In genomic region chr1:155017021-155017945, GRCh38 we compare ENCODE assay signal across 8 cellular contexts. TPM values are rescaled to one million over a fixed set of nuclear protein-coding genes. Genes with fewer than 3 reads are reported as not detected.
DNase-seq lines count a peak whose midpoint lies in the region; ATAC-seq and TF ChIP-seq lines count a peak whose summit lies in the region.

No MANE protein-coding gene starts in this region.

- peaks cover 0 to 11% of the 10 kb centered on the region in 2 experiments; a peak in 1 of 4 replicates for H3K79me1 ChIP-seq in IMR-90 (ENCODE audit: low read depth in 1 of 2, low read length in 2 of 2)

- BruUV-seq in Caco-2 (replicated peaks; lab: Mats Ljungman, UMichigan): TSS peak; percentile 97
- BruUV-seq in IMR-90 (replicated peaks; lab: Mats Ljungman, UMichigan): no TSS peak

- CTCF ChIA-PET in Caco-2 (lab: Charles Lee) (interaction anchor here (0.5 to 2.4 kb wide), 29 partner anchors 9 to 409 kb away, joined by 3 to 43 read pairs (median 6); partner anchors contain the start of genes ADAM15, ADAR, DCST1 and DCST2), IMR-90 (lab: Yijun Ruan, JAX) (interaction anchor here (1.0 to 2.3 kb wide), 7 partner anchors 10 to 48 kb away, joined by 3 to 7 read pairs (median 4); no protein-coding TSS in a partner anchor)

- H2BK15ac ChIP-seq in IMR-90 (ENCODE audit: low read depth, low read length): no peak overlapping the region; the same call in 2 of the 3 replicates

- dilution Hi-C loops in IMR-90 (cut with HindIII; ENCODE audit: low sequenced_read_pairs, unreplicated experiment): no loop called here

- H3K4me1 Mint-ChIP-seq in Caco-2 (ENCODE audit: low read depth, unreplicated experiment): peaks cover 38% of the 10 kb centered on the region
- peaks cover 51% of the 10 kb centered on the region for H3K4me1 Mint-ChIP-seq in activated T-helper 2 cell treated with anti-CD3 and anti-CD28 coated beads, Interferon-gamma antibody, Interleukin-2, Interleukin-4, amounts not matched to agents 10 μg/mL and 5 μg/mL and 100 μg/mL, durations not matched to agents 14 hours and 24 hours and 36 hours (ENCODE audit: low read depth)
- peaks cover 17% of the 10 kb centered on the region for H3K4me1 Mint-ChIP-seq in nephron

- H3K36me3 ChIP-seq in Caco-2 (ENCODE audit: control insufficient read depth, insufficient read depth, low read length) (peaks cover 1% of the 10 kb centered on the region), IMR-90 (ENCODE audit: control insufficient read depth, insufficient read depth, low read length) (peaks cover 22% of the 10 kb centered on the region)

- 0 out of 2 replicates have a peak, but pooled peaks cover 2% of the 10 kb centered on the region for H3K9me1 ChIP-seq in IMR-90 (ENCODE audit: insufficient read depth, low read length)

- H2AFZ ChIP-seq in IMR-90 (replicated peaks; ENCODE audit: low read length, poor library complexity): peak overlapping the region; percentile 91

- POLR2A ChIA-PET in Caco-2 (lab: Charles Lee) (interaction anchor here (0.7 to 1.5 kb wide), 7 partner anchors 9 to 177 kb away, joined by 3 to 5 read pairs (median 4); partner anchors contain the start of genes ADAM15 and PMVK), IMR-90 (lab: Charles Lee; ENCODE audit: unreplicated experiment) (interaction anchor here (0.6 kb wide), 1 partner anchor 61 kb away, joined by 7 read pairs; the partner anchor contains the start of gene PBXIP1)

- no peak overlapping the region for H3K18ac ChIP-seq in IMR-90 (ENCODE audit: low read depth, low read length)

- H3K9me3 ChIP-seq in Caco-2: no peaks in the 10 kb centered on the region
- H3K9me3 ChIP-seq in IMR-90 (ENCODE audit: control insufficient read depth, insufficient read depth, low read length): no peaks in the 10 kb centered on the region

- peaks cover 8% of the 10 kb centered on the region for H4K20me1 ChIP-seq in IMR-90 (ENCODE audit: insufficient read depth, low read length)

- peak; percentile 99 to 100 for TF ChIP-seq CTCF in Caco-2 (IDR thresholded peaks at IDR 0.05; ENCODE audit: insufficient read depth in 1 of 2, low read depth in 1 of 2, low read length in 1 of 2, severe bottlenecking in 1 of 2, unreplicated experiment in 1 of 2)
- peak; percentile 100; the same call in 1 of the 2 replicates for TF ChIP-seq CTCF in IMR-90 (conservative IDR thresholded peaks at IDR 0.05; ENCODE audit: low read depth, low read length)
- TF ChIP-seq CTCF in fibroblast of pulmonary artery (IDR thresholded peaks at IDR 0.05; ENCODE audit: low read length, missing control alignments): peak; percentile 90
- TF ChIP-seq CTCF in nephron (IDR thresholded peaks at IDR 0.05; ENCODE audit: unreplicated experiment in 3 of 3): peak; percentile 96 to 100 (median 98)

- H3K27ac Mint-ChIP-seq in Caco-2 (ENCODE audit: unreplicated experiment) (peak overlapping the region; percentile 76), nephron (peak overlapping the region in 2 of 3 experiments; percentile 33 to 63)
- peak overlapping the region; percentile 22 for H3K27ac Mint-ChIP-seq in activated T-helper 2 cell treated with anti-CD3 and anti-CD28 coated beads, Interferon-gamma antibody, Interleukin-2, Interleukin-4, amounts not matched to agents 10 μg/mL and 5 μg/mL and 100 μg/mL, durations not matched to agents 14 hours and 24 hours and 36 hours

- H3K4me3 ChIP-seq in Caco-2 (ENCODE audit: low read depth, low read length) (peak overlapping the region; percentile 6; the same call in 1 of the 2 replicates), IMR-90 (ENCODE audit: insufficient read depth, low read depth, low read length) (peak overlapping the region; percentile 41), fibroblast of pulmonary artery (replicated peaks; ENCODE audit: low read depth, low read length) (peak overlapping the region; percentile 41)

- H4K91ac ChIP-seq in IMR-90 (ENCODE audit: insufficient read depth, low read depth, low read length): peak overlapping the region; percentile 44

- H2BK5ac ChIP-seq in IMR-90 (ENCODE audit: low read depth, low read length, poor library complexity, severe bottlenecking): peak overlapping the region; percentile 44

- H3K4me2 ChIP-seq in IMR-90 (ENCODE audit: low read depth, low read length): peak overlapping the region; percentile 71

- peak overlapping the region; percentile 50; the same call in 1 of the 2 replicates for H2BK120ac ChIP-seq in IMR-90 (ENCODE audit: low read depth, low read length)

- peak overlapping the region; percentile 52 to 71; a peak in 3 of 4 replicates for H4K8ac ChIP-seq in IMR-90 (ENCODE audit: low read depth in 2 of 2, low read length in 2 of 2)

- DNase-seq in Caco-2 (peak; percentile 97 to 98), IMR-90 (peak; percentile 83), RPMI7951 (ENCODE audit: low read depth) (peak; percentile 91), fibroblast of pulmonary artery (ENCODE audit: low read depth) (peak; percentile 86)
- peak; percentile 82 for DNase-seq in activated T-helper 2 cell treated with anti-CD3 and anti-CD28 coated beads, Interferon-gamma antibody, Interleukin-2, Interleukin-4, amounts not matched to agents 10 μg/mL and 5 μg/mL and 100 μg/mL, durations not matched to agents 14 hours and 24 hours and 36 hours (ENCODE audit: low spot score)
- peak; percentile 94 for DNase-seq in stimulated activated naive CD4-positive, alpha-beta T cell treated with Interleukin-2 at 50 U/mL for 16 hours (lab: John Stamatoyannopoulos, UW)

- intact Hi-C loops in Caco-2 (cut with micrococcal nuclease; ENCODE audit: unreplicated experiment) (loop anchor here (1.0 to 2.0 kb wide), 3 partner anchors 15 to 45 kb away; partner anchors contain the start of genes ADAM15 and ZBTB7B), IMR-90 (cut with micrococcal nuclease) (loop anchor here (1.0 kb wide), 1 partner anchor 61 kb away; the partner anchor contains the start of gene PBXIP1)
- intact Hi-C loops in activated T-helper 2 cell treated with anti-CD3 and anti-CD28 coated beads, Interferon-gamma antibody, Interleukin-2, Interleukin-4, amounts not matched to agents 10 μg/mL and 5 μg/mL and 100 μg/mL, durations not matched to agents 14 hours and 24 hours and 36 hours (cut with micrococcal nuclease): loop anchor here (1.0 to 2.0 kb wide), 6 partner anchors 9 to 68 kb away; partner anchors contain the start of genes CKS1B and FLAD1

- H3K27me3 ChIP-seq in Caco-2 (replicated peaks; ENCODE audit: control insufficient read depth, insufficient read depth, low read length): no peaks in the 10 kb centered on the region
- H3K27me3 ChIP-seq in IMR-90 (ENCODE audit: control insufficient read depth, insufficient read depth, low read length): no peaks in the 10 kb centered on the region

- H2BK20ac ChIP-seq in IMR-90 (ENCODE audit: low read depth, low read length): no peak overlapping the region

- in situ Hi-C loops in IMR-90 (cut with MboI; ENCODE audit: low sequenced_read_pairs): no loop called here

- H3K36me3 Mint-ChIP-seq in Caco-2 (ENCODE audit: insufficient read depth, unreplicated experiment) (peaks cover 68% of the 10 kb centered on the region), nephron (ENCODE audit: low read depth) (no peaks in the 10 kb centered on the region)
- peaks cover 72% of the 10 kb centered on the region for H3K36me3 Mint-ChIP-seq in activated T-helper 2 cell treated with anti-CD3 and anti-CD28 coated beads, Interferon-gamma antibody, Interleukin-2, Interleukin-4, amounts not matched to agents 10 μg/mL and 5 μg/mL and 100 μg/mL, durations not matched to agents 14 hours and 24 hours and 36 hours (ENCODE audit: low read depth)

- peak overlapping the region; percentile 41 for H3K27ac ChIP-seq in IMR-90 (ENCODE audit: insufficient read depth, low read length)

- peaks cover 20% of the 10 kb centered on the region for H3K4me1 ChIP-seq in Caco-2
- peaks cover 6% of the 10 kb centered on the region; the same call in 1 of the 2 replicates for H3K4me1 ChIP-seq in IMR-90 (ENCODE audit: control insufficient read depth, insufficient read depth, low read length)

- H3K14ac ChIP-seq in IMR-90 (replicated peaks; ENCODE audit: low read depth, low read length): peak overlapping the region; percentile 21

- H3K9me3 Mint-ChIP-seq in Caco-2 (ENCODE audit: unreplicated experiment) (no peaks in the 10 kb centered on the region), nephron (no peaks in the 10 kb centered on the region)
- H3K9me3 Mint-ChIP-seq in activated T-helper 2 cell treated with anti-CD3 and anti-CD28 coated beads, Interferon-gamma antibody, Interleukin-2, Interleukin-4, amounts not matched to agents 10 μg/mL and 5 μg/mL and 100 μg/mL, durations not matched to agents 14 hours and 24 hours and 36 hours: no peaks in the 10 kb centered on the region

- peak; percentile 83 for TF ChIP-seq RAD21 in IMR-90 (IDR thresholded peaks at IDR 0.05; ENCODE audit: low read length)

- H3K4me3 Mint-ChIP-seq in Caco-2 (ENCODE audit: unreplicated experiment) (peak overlapping the region; percentile 56), nephron (peak overlapping the region; percentile 64 to 69 (median 65))
- no peak overlapping the region for H3K4me3 Mint-ChIP-seq in activated T-helper 2 cell treated with anti-CD3 and anti-CD28 coated beads, Interferon-gamma antibody, Interleukin-2, Interleukin-4, amounts not matched to agents 10 μg/mL and 5 μg/mL and 100 μg/mL, durations not matched to agents 14 hours and 24 hours and 36 hours (ENCODE audit: low read depth)

- H2AK5ac ChIP-seq in IMR-90 (ENCODE audit: low read depth, low read length): peak overlapping the region; percentile 64

- H3K27me3 Mint-ChIP-seq in Caco-2 (ENCODE audit: insufficient read depth, unreplicated experiment): no peaks in the 10 kb centered on the region
- H3K27me3 Mint-ChIP-seq in activated T-helper 2 cell treated with anti-CD3 and anti-CD28 coated beads, Interferon-gamma antibody, Interleukin-2, Interleukin-4, amounts not matched to agents 10 μg/mL and 5 μg/mL and 100 μg/mL, durations not matched to agents 14 hours and 24 hours and 36 hours (ENCODE audit: low read depth): no peaks in the 10 kb centered on the region
- no peaks in the 10 kb centered on the region for H3K27me3 Mint-ChIP-seq in nephron (ENCODE audit: low read depth)

- peak overlapping the region; percentile 72 for H3K4ac ChIP-seq in IMR-90 (ENCODE audit: low read depth, low read length)

- ATAC-seq in GM21390 (IDR thresholded peaks at IDR 0.05; ENCODE audit: unreplicated experiment) (peak; percentile 80), IMR-90 (ENCODE audit: low read depth) (peak; percentile 94)

- no peak overlapping the region for H3K23ac ChIP-seq in IMR-90 (ENCODE audit: low read depth, low read length)

- no peak overlapping the region; the same call in 1 of the 2 replicates for H3K56ac ChIP-seq in IMR-90 (ENCODE audit: extremely low read depth, insufficient read depth, low read length)

- H3K9ac ChIP-seq in IMR-90 (ENCODE audit: low read depth, low read length): peak overlapping the region; percentile 50

- peak overlapping the region; percentile 95 for H2AK9ac ChIP-seq in IMR-90 (replicated peaks; ENCODE audit: low read depth, low read length, poor library complexity)

- peak overlapping the region; percentile 38; the same call in 1 of the 2 replicates for H4K5ac ChIP-seq in IMR-90 (ENCODE audit: low read depth, low read length)

- WGBS in IMR-90 (ENCODE audit: extremely low coverage in 2 of 2, insufficient read length in 1 of 2), 2 experiments: no CpG with 5 or more reads among the region's 49 CpGs

- no peak for TF ChIP-seq POLR2A in IMR-90 (IDR thresholded peaks at IDR 0.05; ENCODE audit: low read depth, low read length)

RNA-seq across cellular contexts. Expression of gene ZBTB7B, which starts 14.7 kb away (rescaled TPM):
- total RNA-seq in Caco-2 (2022) (42.9 and 46.8 TPM in 2 replicates), IMR-90 (2012; rRNA removed) (7.2 and 7.7 TPM in 2 replicates)
- polyA plus RNA-seq in IMR-90 (2012; rRNA removed): 17.4 and 22.4 TPM in 2 replicates
- 12.4 and 18.5 TPM in 2 replicates for polyA plus RNA-seq in IMR-90 (2012; cell fraction: cytosol; rRNA removed)
- 50.2 and 97.9 TPM in 2 replicates for polyA plus RNA-seq in IMR-90 (2012; cell fraction: nucleus; rRNA removed; ENCODE audit: low replicate concordance)
- 4.9 and 6.9 TPM in 2 replicates for total RNA-seq in RPMI7951 (2014; rRNA removed; shearing (Covaris generic))
- total RNA-seq in activated T-helper 2 cell treated with anti-CD3 and anti-CD28 coated beads, Interferon-gamma antibody, Interleukin-2, Interleukin-4, amounts not matched to agents 10 μg/mL and 5 μg/mL and 100 μg/mL, durations not matched to agents 14 hours and 24 hours and 36 hours: 147 and 154 TPM in 2 replicates

RNA-seq across cellular contexts. Expression of gene DCST2, which starts 16.3 kb away (rescaled TPM):
- total RNA-seq in Caco-2 (2022): 0.26 and 0.61 TPM in 2 replicates
- total RNA-seq in IMR-90 (2012; rRNA removed): not detected in 2 replicates
- polyA plus RNA-seq in IMR-90 (2012; rRNA removed): 0.14 and 0.30 TPM in 2 replicates
- polyA plus RNA-seq in IMR-90 (2012; cell fraction: cytosol; rRNA removed): 0.04 and 0.19 TPM in 2 replicates
- polyA plus RNA-seq in IMR-90 (2012; cell fraction: nucleus; rRNA removed; ENCODE audit: low replicate concordance): 2.9 TPM in 2 replicates
- not detected in 2 replicates for total RNA-seq in RPMI7951 (2014; rRNA removed; shearing (Covaris generic))
- 0.21 and 0.80 TPM in 2 replicates for total RNA-seq in activated T-helper 2 cell treated with anti-CD3 and anti-CD28 coated beads, Interferon-gamma antibody, Interleukin-2, Interleukin-4, amounts not matched to agents 10 μg/mL and 5 μg/mL and 100 μg/mL, durations not matched to agents 14 hours and 24 hours and 36 hours

RNA-seq across cellular contexts. Expression of gene DCST1, which starts 16.3 kb away (rescaled TPM):
- total RNA-seq in Caco-2 (2022) (0.32 TPM in 1 of 2 replicates, not detected in the other), IMR-90 (2012; rRNA removed) (not detected in 2 replicates)
- not detected in 2 replicates for polyA plus RNA-seq in IMR-90 (2012; rRNA removed)
- not detected in 2 replicates for polyA plus RNA-seq in IMR-90 (2012; cell fraction: cytosol; rRNA removed)
- polyA plus RNA-seq in IMR-90 (2012; cell fraction: nucleus; rRNA removed; ENCODE audit: low replicate concordance): 0.03 TPM in 1 of 2 replicates, not detected in the other
- total RNA-seq in RPMI7951 (2014; rRNA removed; shearing (Covaris generic)): not detected in 2 replicates
- total RNA-seq in activated T-helper 2 cell treated with anti-CD3 and anti-CD28 coated beads, Interferon-gamma antibody, Interleukin-2, Interleukin-4, amounts not matched to agents 10 μg/mL and 5 μg/mL and 100 μg/mL, durations not matched to agents 14 hours and 24 hours and 36 hours: 0.11 TPM in 1 of 2 replicates, not detected in the other

RNA-seq across cellular contexts. Expression of gene LENEP, which starts 23.9 kb away (rescaled TPM):
- total RNA-seq in Caco-2 (2022): 0.50 and 0.53 TPM in 2 replicates
- total RNA-seq in IMR-90 (2012; rRNA removed): not detected in 2 replicates
- not detected in 2 replicates for polyA plus RNA-seq in IMR-90 (2012; rRNA removed)
- polyA plus RNA-seq in IMR-90 (2012; cell fraction: cytosol; rRNA removed): not detected in 2 replicates
- polyA plus RNA-seq in IMR-90 (2012; cell fraction: nucleus; rRNA removed; ENCODE audit: low replicate concordance): not detected in 2 replicates
- 1.7 TPM in 1 of 2 replicates, not detected in the other for total RNA-seq in RPMI7951 (2014; rRNA removed; shearing (Covaris generic))
- total RNA-seq in activated T-helper 2 cell treated with anti-CD3 and anti-CD28 coated beads, Interferon-gamma antibody, Interleukin-2, Interleukin-4, amounts not matched to agents 10 μg/mL and 5 μg/mL and 100 μg/mL, durations not matched to agents 14 hours and 24 hours and 36 hours: 0.48 and 2.0 TPM in 2 replicates

RNA-seq across cellular contexts. Expression of gene ADAM15, which starts 33.8 kb away (rescaled TPM):
- total RNA-seq in Caco-2 (2022): 44.0 and 48.2 TPM in 2 replicates
- 25.6 and 29.7 TPM in 2 replicates for total RNA-seq in IMR-90 (2012; rRNA removed)
- polyA plus RNA-seq in IMR-90 (2012; rRNA removed): 52.4 and 65.6 TPM in 2 replicates
- 37.6 and 68.1 TPM in 2 replicates for polyA plus RNA-seq in IMR-90 (2012; cell fraction: cytosol; rRNA removed)
- 71.0 and 198 TPM in 2 replicates for polyA plus RNA-seq in IMR-90 (2012; cell fraction: nucleus; rRNA removed; ENCODE audit: low replicate concordance)
- 30.6 and 31.8 TPM in 2 replicates for total RNA-seq in RPMI7951 (2014; rRNA removed; shearing (Covaris generic))
- 72.0 and 74.8 TPM in 2 replicates for total RNA-seq in activated T-helper 2 cell treated with anti-CD3 and anti-CD28 coated beads, Interferon-gamma antibody, Interleukin-2, Interleukin-4, amounts not matched to agents 10 μg/mL and 5 μg/mL and 100 μg/mL, durations not matched to agents 14 hours and 24 hours and 36 hours

Comparison
In these comparisons a context has a peak if more than half of its experiments do, and no peak if none do; other contexts are left out.
1. Peak in every context shown above with its lines: DNase-seq, ATAC-seq, H3K4me3 ChIP-seq and H3K27ac ChIP-seq.
2. H3K27ac Mint-ChIP-seq: peak in every context shown above with its lines; median percentile 76 in Caco-2; 48 in nephron; 22 in activated T-helper 2 cell treated with anti-CD3 and anti-CD28 coated beads, Interferon-gamma antibody, Interleukin-2, Interleukin-4, amounts not matched to agents 10 μg/mL and 5 μg/mL and 100 μg/mL, durations not matched to agents 14 hours and 24 hours and 36 hours.